12 cellular contexts compared by ENCODE assay signal in the genomic region with DNA sequence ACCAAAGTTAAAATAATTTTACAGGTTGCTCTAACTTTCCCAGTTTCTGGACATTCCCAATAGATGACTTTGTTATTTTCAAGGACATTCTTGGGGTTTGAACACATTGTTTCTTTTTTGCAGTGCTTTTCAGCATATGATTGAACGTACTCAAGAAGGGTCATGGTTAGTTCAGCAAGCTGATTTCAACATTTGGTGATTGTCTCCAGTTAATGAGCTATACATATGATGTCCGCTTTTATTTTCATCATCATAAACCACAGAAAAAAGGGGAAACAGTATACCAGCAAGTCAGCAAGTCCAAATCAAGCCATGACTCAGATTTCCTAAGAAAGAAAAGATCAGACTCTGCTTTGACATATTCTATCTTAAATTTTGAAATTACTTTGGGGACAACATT.
DNase-seq lines count a peak whose midpoint lies in the region; ATAC-seq, FAIRE-seq and TF ChIP-seq lines count a peak whose summit lies in the region.
"Had no signal": no experiment of that assay in that cellular context is flagged by ENCODE, and none has a peak within 500 bp of the region (broad histone marks: within the 10 kb centered on the region; RNA-seq: fewer than 3 reads in every experiment).

No MANE protein-coding gene starts in this region.

- no peak overlapping the region for H3K9ac ChIP-seq in adipocyte (ENCODE audit: low read length)

- peak overlapping the region in 1 of 10 donors; percentile 19 for H3K4me3 Mint-ChIP-seq in naive thymus-derived CD8-positive, alpha-beta T cell
- H3K4me3 Mint-ChIP-seq: GM23338 had no signal

- H3K4me1 ChIP-seq in adipocyte (ENCODE audit: control insufficient read depth, insufficient read depth, low read length), result no peaks in the 10 kb centered on the region

- no peak overlapping the region for H3K4me3 ChIP-seq in adipocyte (ENCODE audit: low read length)
- H3K4me3 ChIP-seq: GM23338, ovary had no signal

- H3K27ac Mint-ChIP-seq in naive thymus-derived CD8-positive, alpha-beta T cell, result peak overlapping the region in 1 of 10 donors; percentile 78
- H3K27ac Mint-ChIP-seq: GM23338 had no signal

- H3K27me3 Mint-ChIP-seq in naive thymus-derived CD8-positive, alpha-beta T cell, result peaks cover 0 to 2% (median 0%) of the 10 kb centered on the region in 5 donors

- H3K27me3 ChIP-seq in adipocyte (replicated peaks; ENCODE audit: control insufficient read depth, insufficient read depth, low read length), result no peaks in the 10 kb centered on the region
- H3K27me3 ChIP-seq: ovary had no signal

- peaks cover 0 to 17% (median 13%) of the 10 kb centered on the region in 4 donors for H3K4me1 Mint-ChIP-seq in naive thymus-derived CD8-positive, alpha-beta T cell

- DNase-seq in AG09319 (ENCODE audit: extremely low read depth, low read depth) (peak; percentile 66), KG1 (lab: John Stamatoyannopoulos, UW) (peak; percentile 56), adipocyte (ENCODE audit: low read depth) (peak; percentile 93), kidney glomerular epithelial cell (lab: John Stamatoyannopoulos, UW) (peak; percentile 43), NCI-H2107 (lab: John Stamatoyannopoulos, UW) (no peak), H54 (ENCODE audit: insufficient read length, low spot score) (no peak)
- DNase-seq in naive thymus-derived CD8-positive, alpha-beta T cell, result no peak
- DNase-seq: C1 segment of cervical spinal cord, ovary had no signal

- TF ChIP-seq CTCF in AG09319 (IDR thresholded peaks at IDR 0.05; ENCODE audit: low read depth, low read length), result no peak

- no peak for TF ChIP-seq POLR2A in H54 (IDR thresholded peaks at IDR 0.05; ENCODE audit: low read depth, low read length)

- FAIRE-seq in H54 (lab: Jason Lieb, UNC), result no peak
- FAIRE-seq: colon had no signal

- ATAC-seq in HG02678 (IDR thresholded peaks at IDR 0.05; ENCODE audit: unreplicated experiment), result no peak
- no peak for ATAC-seq in naive thymus-derived CD8-positive, alpha-beta T cell
- ATAC-seq: GM23338 had no signal

- no peaks in the 10 kb centered on the region for H3K9me3 ChIP-seq in adipocyte (ENCODE audit: control insufficient read depth, low read length)
- H3K9me3 ChIP-seq: ovary had no signal

- peaks cover 2 to 11% (median 7%) of the 10 kb centered on the region in 3 donors for H3K36me3 Mint-ChIP-seq in naive thymus-derived CD8-positive, alpha-beta T cell

- POLR2A ChIA-PET in naive thymus-derived CD8-positive, alpha-beta T cell (lab: Charles Lee), result no interaction called here

- H3K9me3 Mint-ChIP-seq in naive thymus-derived CD8-positive, alpha-beta T cell, result peaks cover 0 to 18% (median 7%) of the 10 kb centered on the region in 9 donors

- H3K36me3 ChIP-seq in adipocyte (ENCODE audit: control insufficient read depth, insufficient read depth, low read length, severe bottlenecking), result no peaks in the 10 kb centered on the region
- H3K36me3 ChIP-seq: ovary had no signal

Comparison
In these comparisons a context has a peak if more than half of its experiments do, and no peak if none do; other contexts are left out.
1. DNase-seq: peak in AG09319 (single experiment), KG1 (single experiment), adipocyte (single experiment) and kidney glomerular epithelial cell (single experiment); none in NCI-H2107 (single experiment), H54 (single experiment) and naive thymus-derived CD8-positive, alpha-beta T cell (0 of 10).